ENCODE assay signal across 11 cellular contexts in the genomic region with DNA sequence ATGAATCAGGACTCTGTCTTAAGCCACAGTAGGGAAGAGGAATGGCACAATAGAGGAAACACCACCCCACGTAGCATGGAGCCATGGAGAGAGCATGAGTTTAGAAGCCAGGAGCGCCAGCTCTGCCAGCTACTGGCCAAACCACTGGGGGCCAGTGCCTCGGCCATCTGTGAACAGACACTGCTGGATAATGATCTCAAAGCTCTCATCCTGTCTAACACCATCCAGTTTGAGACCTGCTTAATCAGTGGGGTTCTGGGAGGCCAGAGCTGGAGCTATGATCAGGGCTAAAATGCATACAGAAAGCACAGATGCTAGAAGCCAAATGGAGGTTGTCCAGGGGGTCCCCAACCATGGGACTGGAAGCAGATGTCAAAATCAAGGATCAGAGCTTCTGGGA.
"Had no signal": no experiment of that assay in that cellular context is flagged by ENCODE, and none has a peak within 500 bp of the region (broad histone marks: within the 10 kb centered on the region; RNA-seq: fewer than 3 reads in every experiment).

No MANE protein-coding gene starts in this region.

- H3K9me3 Mint-ChIP-seq: activated naive CD8-positive, alpha-beta T cell treated with anti-CD3 and anti-CD28 coated beads, Interleukin-2, amount 10 ng/mL, durations not matched to agents 7 days and 5 days; activated T-cell treated with anti-CD3 and anti-CD28 coated beads, Interleukin-2, amount 50 U/mL, for 4 hours had no signal

- H3K9me3 ChIP-seq: gastrocnemius medialis, right atrium auricular region had no signal

- H3K4me3 ChIP-seq: coronary artery, gastrocnemius medialis, right atrium auricular region had no signal

- H3K27ac Mint-ChIP-seq: activated naive CD8-positive, alpha-beta T cell treated with anti-CD3 and anti-CD28 coated beads, Interleukin-2, amount 10 ng/mL, durations not matched to agents 7 days and 5 days; naive B cell had no signal

- H3K4me3 Mint-ChIP-seq: activated naive CD8-positive, alpha-beta T cell treated with anti-CD3 and anti-CD28 coated beads, Interleukin-2, amount 10 ng/mL, durations not matched to agents 7 days and 5 days; activated T-cell treated with anti-CD3 and anti-CD28 coated beads, Interleukin-2, amount 50 U/mL, for 4 hours; naive B cell had no signal

- H3K36me3 Mint-ChIP-seq: activated naive CD8-positive, alpha-beta T cell treated with anti-CD3 and anti-CD28 coated beads, Interleukin-2, amount 10 ng/mL, durations not matched to agents 7 days and 5 days; naive B cell had no signal

- H3K4me1 Mint-ChIP-seq: naive B cell had no signal

- H3K4me1 ChIP-seq: gastrocnemius medialis had no signal

- H3K9ac ChIP-seq: parathyroid adenoma had no signal

- H3K36me3 ChIP-seq: gastrocnemius medialis, right atrium auricular region had no signal

- H3K27ac ChIP-seq: coronary artery, gastrocnemius medialis, parathyroid adenoma, right atrium auricular region had no signal

- DNase-seq: activated gamma-delta T cell; activated naive CD8-positive, alpha-beta T cell treated with anti-CD3 and anti-CD28 coated beads, Interleukin-2, amount 10 ng/mL, durations not matched to agents 7 days and 5 days; activated T-cell treated with anti-CD3 and anti-CD28 coated beads, Interleukin-2, amount 50 U/mL, for 4 hours; aorta; effector memory CD4-positive, alpha-beta T cell; naive B cell; stimulated activated CD4-positive, alpha-beta T cell treated with anti-CD3 and anti-CD28 coated beads, Interleukin-12 subunit alpha, Interleukin-12 subunit beta, amount 100 ng/mL, for 4 hours had no signal

- H3K79me2 ChIP-seq: parathyroid adenoma had no signal

- H3K27me3 ChIP-seq: gastrocnemius medialis, right atrium auricular region had no signal
